In the genomic region with DNA sequence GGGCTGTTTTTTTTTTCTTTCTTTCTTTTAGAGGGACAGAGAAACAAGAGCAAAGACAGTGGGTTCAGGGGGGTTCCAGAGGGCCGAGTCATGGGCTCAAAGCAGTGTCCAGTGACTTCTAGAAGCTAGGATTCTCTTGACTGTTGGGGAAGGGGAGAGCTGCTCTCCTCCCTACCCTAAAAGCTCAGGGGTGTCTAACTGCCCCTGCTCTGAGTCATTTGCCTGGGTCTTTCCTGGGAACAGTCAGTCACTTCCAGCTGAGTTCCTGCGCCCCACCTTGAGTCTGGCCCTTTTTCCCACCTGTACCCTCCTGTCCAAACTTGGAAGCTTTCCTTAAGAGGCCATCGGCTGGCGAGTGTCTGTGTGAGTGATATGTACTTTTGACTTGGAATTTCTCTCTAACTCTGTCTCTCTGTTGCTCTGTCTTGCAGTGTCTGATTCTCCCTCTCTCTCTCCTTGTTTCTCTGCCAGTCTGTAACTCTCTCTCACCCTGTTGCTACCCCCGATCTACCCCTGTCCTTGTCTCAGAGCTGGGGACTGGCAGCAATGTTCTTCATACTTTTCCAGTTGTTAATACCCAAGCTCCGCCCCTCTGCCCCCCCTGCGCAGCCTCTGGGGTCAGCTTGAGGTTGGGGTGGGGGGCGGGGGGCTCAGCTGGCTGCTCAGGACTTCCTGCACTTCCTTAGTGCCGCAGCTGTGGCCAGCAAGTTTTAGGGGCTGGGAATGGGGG, we compare ENCODE assay signal across 1 cellular context.
TF ChIP-seq lines count a peak whose summit lies in the region.

No MANE protein-coding gene starts in this region.

TF ChIP-seq in A549, 52 proteins besides CTCF, POLR2A, EP300 and RAD21:
- TF ChIP-seq HDAC2 (IDR thresholded peaks at IDR 0.05) (no peak), ESRRA (IDR thresholded peaks at IDR 0.05; ENCODE audit: borderline replicate concordance, low read length) (no peak), TP53 (CRISPR knock-in tag; IDR thresholded peaks at IDR 0.05) (no peak), CHD4 (IDR thresholded peaks at IDR 0.05; ENCODE audit: borderline replicate concordance) (no peak), MAZ (IDR thresholded peaks at IDR 0.05; ENCODE audit: borderline replicate concordance, low read depth, low read length) (no peak), RARB (CRISPR knock-in tag; IDR thresholded peaks at IDR 0.05) (no peak), MAFK (IDR thresholded peaks at IDR 0.05; ENCODE audit: partially characterized antibody) (no peak), HOXB13 (CRISPR knock-in tag; IDR thresholded peaks at IDR 0.05; ENCODE audit: low read depth) (no peak), SREBF2 (IDR thresholded peaks at IDR 0.05) (no peak), NFE2L2 (conservative IDR thresholded peaks at IDR 0.05; ENCODE audit: low read length) (no peak), PHF8 (IDR thresholded peaks at IDR 0.05; ENCODE audit: borderline replicate concordance, low read depth) (no peak), ZSCAN20 (CRISPR knock-in tag; IDR thresholded peaks at IDR 0.05) (no peak), RCOR1 (IDR thresholded peaks at IDR 0.05; ENCODE audit: low read depth, low read length) (no peak)
- TF ChIP-seq, protein P1, sequence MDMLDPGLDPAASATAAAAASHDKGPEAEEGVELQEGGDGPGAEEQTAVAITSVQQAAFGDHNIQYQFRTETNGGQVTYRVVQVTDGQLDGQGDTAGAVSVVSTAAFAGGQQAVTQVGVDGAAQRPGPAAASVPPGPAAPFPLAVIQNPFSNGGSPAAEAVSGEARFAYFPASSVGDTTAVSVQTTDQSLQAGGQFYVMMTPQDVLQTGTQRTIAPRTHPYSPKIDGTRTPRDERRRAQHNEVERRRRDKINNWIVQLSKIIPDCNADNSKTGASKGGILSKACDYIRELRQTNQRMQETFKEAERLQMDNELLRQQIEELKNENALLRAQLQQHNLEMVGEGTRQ (IDR thresholded peaks at IDR 0.05) = no peak
- TF ChIP-seq, protein P2, sequence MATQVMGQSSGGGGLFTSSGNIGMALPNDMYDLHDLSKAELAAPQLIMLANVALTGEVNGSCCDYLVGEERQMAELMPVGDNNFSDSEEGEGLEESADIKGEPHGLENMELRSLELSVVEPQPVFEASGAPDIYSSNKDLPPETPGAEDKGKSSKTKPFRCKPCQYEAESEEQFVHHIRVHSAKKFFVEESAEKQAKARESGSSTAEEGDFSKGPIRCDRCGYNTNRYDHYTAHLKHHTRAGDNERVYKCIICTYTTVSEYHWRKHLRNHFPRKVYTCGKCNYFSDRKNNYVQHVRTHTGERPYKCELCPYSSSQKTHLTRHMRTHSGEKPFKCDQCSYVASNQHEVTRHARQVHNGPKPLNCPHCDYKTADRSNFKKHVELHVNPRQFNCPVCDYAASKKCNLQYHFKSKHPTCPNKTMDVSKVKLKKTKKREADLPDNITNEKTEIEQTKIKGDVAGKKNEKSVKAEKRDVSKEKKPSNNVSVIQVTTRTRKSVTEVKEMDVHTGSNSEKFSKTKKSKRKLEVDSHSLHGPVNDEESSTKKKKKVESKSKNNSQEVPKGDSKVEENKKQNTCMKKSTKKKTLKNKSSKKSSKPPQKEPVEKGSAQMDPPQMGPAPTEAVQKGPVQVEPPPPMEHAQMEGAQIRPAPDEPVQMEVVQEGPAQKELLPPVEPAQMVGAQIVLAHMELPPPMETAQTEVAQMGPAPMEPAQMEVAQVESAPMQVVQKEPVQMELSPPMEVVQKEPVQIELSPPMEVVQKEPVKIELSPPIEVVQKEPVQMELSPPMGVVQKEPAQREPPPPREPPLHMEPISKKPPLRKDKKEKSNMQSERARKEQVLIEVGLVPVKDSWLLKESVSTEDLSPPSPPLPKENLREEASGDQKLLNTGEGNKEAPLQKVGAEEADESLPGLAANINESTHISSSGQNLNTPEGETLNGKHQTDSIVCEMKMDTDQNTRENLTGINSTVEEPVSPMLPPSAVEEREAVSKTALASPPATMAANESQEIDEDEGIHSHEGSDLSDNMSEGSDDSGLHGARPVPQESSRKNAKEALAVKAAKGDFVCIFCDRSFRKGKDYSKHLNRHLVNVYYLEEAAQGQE (IDR thresholded peaks at IDR 0.05) = no peak
- TF ChIP-seq, protein P3, sequence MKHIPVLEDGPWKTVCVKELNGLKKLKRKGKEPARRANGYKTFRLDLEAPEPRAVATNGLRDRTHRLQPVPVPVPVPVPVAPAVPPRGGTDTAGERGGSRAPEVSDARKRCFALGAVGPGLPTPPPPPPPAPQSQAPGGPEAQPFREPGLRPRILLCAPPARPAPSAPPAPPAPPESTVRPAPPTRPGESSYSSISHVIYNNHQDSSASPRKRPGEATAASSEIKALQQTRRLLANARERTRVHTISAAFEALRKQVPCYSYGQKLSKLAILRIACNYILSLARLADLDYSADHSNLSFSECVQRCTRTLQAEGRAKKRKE (CRISPR knock-in tag; IDR thresholded peaks at IDR 0.05; ENCODE audit: low read depth) = no peak
- TF ChIP-seq, protein P4, sequence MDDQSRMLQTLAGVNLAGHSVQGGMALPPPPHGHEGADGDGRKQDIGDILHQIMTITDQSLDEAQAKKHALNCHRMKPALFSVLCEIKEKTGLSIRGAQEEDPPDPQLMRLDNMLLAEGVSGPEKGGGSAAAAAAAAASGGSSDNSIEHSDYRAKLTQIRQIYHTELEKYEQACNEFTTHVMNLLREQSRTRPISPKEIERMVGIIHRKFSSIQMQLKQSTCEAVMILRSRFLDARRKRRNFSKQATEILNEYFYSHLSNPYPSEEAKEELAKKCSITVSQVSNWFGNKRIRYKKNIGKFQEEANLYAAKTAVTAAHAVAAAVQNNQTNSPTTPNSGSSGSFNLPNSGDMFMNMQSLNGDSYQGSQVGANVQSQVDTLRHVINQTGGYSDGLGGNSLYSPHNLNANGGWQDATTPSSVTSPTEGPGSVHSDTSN (IDR thresholded peaks at IDR 0.05) = no peak
- TF ChIP-seq, protein P5, sequence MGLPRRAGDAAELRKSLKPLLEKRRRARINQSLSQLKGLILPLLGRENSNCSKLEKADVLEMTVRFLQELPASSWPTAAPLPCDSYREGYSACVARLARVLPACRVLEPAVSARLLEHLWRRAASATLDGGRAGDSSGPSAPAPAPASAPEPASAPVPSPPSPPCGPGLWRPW (IDR thresholded peaks at IDR 0.05) = no peak
